Comparison of ENCODE assay signal across 9 cellular contexts in genomic region chr12:103102225-103102744, GRCh38.
A peak's percentile ranks its signal among the peaks of the same experiment; 100 is the strongest.
DNase-seq lines count a peak whose midpoint lies in the region; ATAC-seq and TF ChIP-seq lines count a peak whose summit lies in the region.
"Had no signal": no experiment of that assay in that cellular context is flagged by ENCODE, and none has a peak within 500 bp of the region (broad histone marks: within the 10 kb centered on the region; RNA-seq: fewer than 3 reads in every experiment).

No MANE protein-coding gene starts in this region.

- ATAC-seq in GM18867 (IDR thresholded peaks at IDR 0.05; ENCODE audit: unreplicated experiment), result peak; percentile 88
- peak; percentile 71 for ATAC-seq in GM21360 (IDR thresholded peaks at IDR 0.05; ENCODE audit: unreplicated experiment)
- ATAC-seq in HG02973 (IDR thresholded peaks at IDR 0.05; ENCODE audit: unreplicated experiment), result peak; percentile 86
- no peak for ATAC-seq in omental fat pad (ENCODE audit: low FRiP score)

- in situ Hi-C loops in brain microvascular endothelial cell (cut with HindIII; ENCODE audit: low pct_ligation_motif_present, low sequenced_read_pairs), result no loop called here

- no peaks in the 10 kb centered on the region for H3K36me3 ChIP-seq in brain microvascular endothelial cell (replicated peaks)

- no peaks in the 10 kb centered on the region for H3K27me3 ChIP-seq in brain microvascular endothelial cell (replicated peaks)

- peak; percentile 10 for DNase-seq in OCI-M1 (lab: John Stamatoyannopoulos, UW)
- no peak for DNase-seq in brain microvascular endothelial cell
- DNase-seq in omental fat pad (ENCODE audit: low spot score), result no peak
- no peak for DNase-seq in DMS153 (lab: John Stamatoyannopoulos, UW)
- DNase-seq: NCI-H1930, RPMI8226 had no signal

- no peak overlapping the region for H3K4me3 ChIP-seq in brain microvascular endothelial cell (ENCODE audit: low read depth, low read length)

- no peak for TF ChIP-seq CTCF in brain microvascular endothelial cell (IDR thresholded peaks at IDR 0.05; ENCODE audit: low read depth, low read length, missing control alignments)
- no peak for TF ChIP-seq CTCF in omental fat pad (IDR thresholded peaks at IDR 0.05)

- H3K27ac ChIP-seq in brain microvascular endothelial cell, result no peak overlapping the region
